ENCODE assay signal across 8 cellular contexts in genomic region chr6:56359201-56359899, GRCh38.
DNase-seq lines count a peak whose midpoint lies in the region; ATAC-seq and TF ChIP-seq lines count a peak whose summit lies in the region.

No MANE protein-coding gene starts in this region.

- peaks cover 6% of the 10 kb centered on the region for H3K4me1 Mint-ChIP-seq in activated CD4-positive, alpha-beta memory T cell treated with anti-CD3 and anti-CD28 coated beads for 36 hours (ENCODE audit: low read depth)
- no peaks in the 10 kb centered on the region for H3K4me1 Mint-ChIP-seq in effector memory CD8-positive, alpha-beta T cell (ENCODE audit: low read depth in 2 of 2)
- H3K4me1 Mint-ChIP-seq in mesothelial cell of epicardium = peaks cover 27% of the 10 kb centered on the region
- H3K4me1 Mint-ChIP-seq in stimulated activated effector memory CD8-positive, alpha-beta T cell treated with anti-CD3 and anti-CD28 coated beads, Interleukin-12 subunit alpha, Interleukin-12 subunit beta, amount 100 ng/mL, for 72 hours = no peaks in the 10 kb centered on the region

- peak; percentile 92 for TF ChIP-seq CTCF in mesothelial cell of epicardium (IDR thresholded peaks at IDR 0.05; ENCODE audit: unreplicated experiment)

- no peaks in the 10 kb centered on the region for H3K9me3 Mint-ChIP-seq in activated CD4-positive, alpha-beta memory T cell treated with anti-CD3 and anti-CD28 coated beads for 36 hours
- no peaks in the 10 kb centered on the region for H3K9me3 Mint-ChIP-seq in effector memory CD8-positive, alpha-beta T cell
- peaks cover under 1% of the 10 kb centered on the region for H3K9me3 Mint-ChIP-seq in mesothelial cell of epicardium
- H3K9me3 Mint-ChIP-seq in stimulated activated effector memory CD8-positive, alpha-beta T cell treated with anti-CD3 and anti-CD28 coated beads, Interleukin-12 subunit alpha, Interleukin-12 subunit beta, amount 100 ng/mL, for 72 hours = no peaks in the 10 kb centered on the region

- CTCF ChIA-PET in activated CD4-positive, alpha-beta memory T cell treated with anti-CD3 and anti-CD28 coated beads for 36 hours (lab: Charles Lee) = interaction anchor here (0.7 to 2.0 kb wide), 5 partner anchors 211 to 545 kb away, joined by 3 to 23 read pairs (median 4); no protein-coding TSS in a partner anchor

- H3K27ac Mint-ChIP-seq in activated CD4-positive, alpha-beta memory T cell treated with anti-CD3 and anti-CD28 coated beads for 36 hours = no peak overlapping the region
- H3K27ac Mint-ChIP-seq in effector memory CD8-positive, alpha-beta T cell = no peak overlapping the region
- no peak overlapping the region for H3K27ac Mint-ChIP-seq in mesothelial cell of epicardium
- H3K27ac Mint-ChIP-seq in stimulated activated effector memory CD8-positive, alpha-beta T cell treated with anti-CD3 and anti-CD28 coated beads, Interleukin-12 subunit alpha, Interleukin-12 subunit beta, amount 100 ng/mL, for 72 hours = no peak overlapping the region

- no peak overlapping the region for H3K4me3 Mint-ChIP-seq in activated CD4-positive, alpha-beta memory T cell treated with anti-CD3 and anti-CD28 coated beads for 36 hours
- no peak overlapping the region for H3K4me3 Mint-ChIP-seq in effector memory CD8-positive, alpha-beta T cell
- no peak overlapping the region for H3K4me3 Mint-ChIP-seq in mesothelial cell of epicardium
- H3K4me3 Mint-ChIP-seq in stimulated activated effector memory CD8-positive, alpha-beta T cell treated with anti-CD3 and anti-CD28 coated beads, Interleukin-12 subunit alpha, Interleukin-12 subunit beta, amount 100 ng/mL, for 72 hours = no peak overlapping the region

- H3K27me3 Mint-ChIP-seq in activated CD4-positive, alpha-beta memory T cell treated with anti-CD3 and anti-CD28 coated beads for 36 hours = peaks cover 5% of the 10 kb centered on the region
- no peaks in the 10 kb centered on the region for H3K27me3 Mint-ChIP-seq in effector memory CD8-positive, alpha-beta T cell
- no peaks in the 10 kb centered on the region for H3K27me3 Mint-ChIP-seq in mesothelial cell of epicardium (ENCODE audit: low read depth)

- ATAC-seq in GM19463 (IDR thresholded peaks at IDR 0.05; ENCODE audit: unreplicated experiment) = peak; percentile 85
- ATAC-seq in effector memory CD8-positive, alpha-beta T cell (replicated peaks) = peak; percentile 62
- ATAC-seq in stimulated activated effector memory CD8-positive, alpha-beta T cell treated with anti-CD3 and anti-CD28 coated beads, Interleukin-12 subunit alpha, Interleukin-12 subunit beta, amount 100 ng/mL, for 72 hours = peak; percentile 64

- H3K36me3 Mint-ChIP-seq in activated CD4-positive, alpha-beta memory T cell treated with anti-CD3 and anti-CD28 coated beads for 36 hours = no peaks in the 10 kb centered on the region
- H3K36me3 Mint-ChIP-seq in effector memory CD8-positive, alpha-beta T cell (ENCODE audit: insufficient read depth) = no peaks in the 10 kb centered on the region
- H3K36me3 Mint-ChIP-seq in mesothelial cell of epicardium = no peaks in the 10 kb centered on the region
- H3K36me3 Mint-ChIP-seq in stimulated activated effector memory CD8-positive, alpha-beta T cell treated with anti-CD3 and anti-CD28 coated beads, Interleukin-12 subunit alpha, Interleukin-12 subunit beta, amount 100 ng/mL, for 72 hours = no peaks in the 10 kb centered on the region

- POLR2A ChIA-PET in activated CD4-positive, alpha-beta memory T cell treated with anti-CD3 and anti-CD28 coated beads for 36 hours (lab: Charles Lee) = no interaction called here

- intact Hi-C loops in activated CD4-positive, alpha-beta memory T cell treated with anti-CD3 and anti-CD28 coated beads for 36 hours (cut with micrococcal nuclease) = loop anchor here (1.0 to 2.0 kb wide), 6 partner anchors 183 to 957 kb away; partner anchors contain the start of gene PRIM2

- DNase-seq in CMK (ENCODE audit: low read depth) (peak; percentile 29), HK-2 (ENCODE audit: unreplicated experiment) (peak; percentile 59), NCI-H82 treated with DMSO at 0.1 percent for 48 hours (lab: John Stamatoyannopoulos, UW; ENCODE audit: unreplicated experiment) (peak; percentile 83), mesothelial cell of epicardium (ENCODE audit: low spot score in 2 of 2, unreplicated experiment in 2 of 2) (peak in 1 of 2 experiments; percentile 73)
- DNase-seq in activated CD4-positive, alpha-beta memory T cell treated with anti-CD3 and anti-CD28 coated beads for 36 hours = peak; percentile 71
- DNase-seq in effector memory CD8-positive, alpha-beta T cell = peak; percentile 11 to 31 (median 16)
- peak in 1 of 2 donors; percentile 52 for DNase-seq in stimulated activated effector memory CD8-positive, alpha-beta T cell treated with anti-CD3 and anti-CD28 coated beads, Interleukin-12 subunit alpha, Interleukin-12 subunit beta, amount 100 ng/mL, for 72 hours (ENCODE audit: low spot score in 2 of 2)
